In genomic region chr11:67632982-67633755, GRCh38 we compare ENCODE assay signal across 23 cellular contexts. TPM values are rescaled to one million over a fixed set of nuclear protein-coding genes. Genes with fewer than 3 reads are reported as not detected.
A peak's percentile ranks its signal among the peaks of the same experiment; 100 is the strongest.
DNase-seq lines count a peak whose midpoint lies in the region; ATAC-seq, FAIRE-seq and TF ChIP-seq lines count a peak whose summit lies in the region.
"Had no signal": no experiment of that assay in that cellular context is flagged by ENCODE, and none has a peak within 500 bp of the region (broad histone marks: within the 10 kb centered on the region; RNA-seq: fewer than 3 reads in every experiment).

No MANE protein-coding gene starts in this region.

- H3K4me1 ChIP-seq in HepG2 (ENCODE audit: insufficient read depth, low read length) = peaks cover 63% of the 10 kb centered on the region
- H3K4me1 ChIP-seq in trophoblast cell (ENCODE audit: control insufficient read depth in 1 of 2, insufficient read depth in 2 of 2, low read length in 2 of 2) = peaks cover 7 to 10% of the 10 kb centered on the region in 2 experiments

- H3K4me2 ChIP-seq in HepG2 (ENCODE audit: low read depth, low read length) (peak overlapping the region; percentile 83), trophoblast cell (ENCODE audit: low read length) (no peak overlapping the region)
- H3K4me2 ChIP-seq: KMS-11 had no signal

- H3K9me3 ChIP-seq in HepG2 (ENCODE audit: low read length) = no peaks in the 10 kb centered on the region
- peaks cover 2% of the 10 kb centered on the region for H3K9me3 ChIP-seq in trophoblast cell (ENCODE audit: insufficient read depth, low read depth, low read length)

- peak overlapping the region; percentile 26 for H2AK5ac ChIP-seq in trophoblast cell (ENCODE audit: low read length)

- no peak overlapping the region for H2BK120ac ChIP-seq in trophoblast cell (ENCODE audit: insufficient read depth, low read length, poor library complexity)

- TF ChIP-seq CTCF in VCaP (conservative IDR thresholded peaks at IDR 0.05) = no peak
- TF ChIP-seq CTCF in HepG2 (CRISPR knock-in tag; IDR thresholded peaks at IDR 0.05) = no peak

- no TSS peak for BruUV-seq in HepG2 (replicated peaks; lab: Mats Ljungman, UMichigan)

- intact Hi-C loops in HepG2 (cut with micrococcal nuclease; ENCODE audit: unreplicated experiment) = no loop called here

- H4K12ac ChIP-seq in trophoblast cell (ENCODE audit: low read depth, low read length) = no peak overlapping the region

- H3K4ac ChIP-seq in trophoblast cell (ENCODE audit: low read depth, low read length) = no peak overlapping the region

- H2AFZ ChIP-seq in HepG2 (ENCODE audit: low read length) (no peak overlapping the region), trophoblast cell (ENCODE audit: insufficient read depth, low read length, poor library complexity) (no peak overlapping the region)

- H3K9ac ChIP-seq in HepG2 (ENCODE audit: insufficient read depth, low read depth, low read length) (peak overlapping the region; percentile 58), trophoblast cell (ENCODE audit: low read length) (no peak overlapping the region)
- H3K9ac ChIP-seq: KMS-11 had no signal

- TF ChIP-seq POLR2A in HepG2 (IDR thresholded peaks at IDR 0.05; ENCODE audit: insufficient read depth in 1 of 2, low read depth in 2 of 2, low read length in 2 of 2) = no peak

- H4K20me1 ChIP-seq in HepG2 (ENCODE audit: insufficient read depth, low read length) = no peaks in the 10 kb centered on the region

- TF ChIP-seq EP300 in HepG2 (IDR thresholded peaks at IDR 0.05; ENCODE audit: low read depth in 2 of 2, low read length in 2 of 2) = no peak
- no peak for TF ChIP-seq EP300 in HepG2 (CRISPR knock-in tag; IDR thresholded peaks at IDR 0.05; ENCODE audit: borderline replicate concordance)

- peak overlapping the region in 1 of 3 experiments; percentile 86; a peak in 3 of 6 replicates for H3K4me3 ChIP-seq in HepG2 (replicated peaks in 1 of 3; ENCODE audit: insufficient read depth in 1 of 3, low read depth in 2 of 3, low read length in 3 of 3)
- no peak overlapping the region for H3K4me3 ChIP-seq in trophoblast cell (ENCODE audit: low read depth, low read length)
- H3K4me3 ChIP-seq: cardiac muscle cell, dorsolateral prefrontal cortex, SJSA1 had no signal

- TF ChIP-seq RAD21 in HepG2 (CRISPR knock-in tag; IDR thresholded peaks at IDR 0.05) = no peak

- no peak overlapping the region for H3K23ac ChIP-seq in trophoblast cell (ENCODE audit: low read length)

- WGBS in HepG2 (ENCODE audit: low lambda C conversion rate) = 73% methylated on average over 27 of the region's 30 CpGs
- WGBS in trophoblast cell (ENCODE audit: extremely low coverage, insufficient coverage, insufficient read length) = no CpG with 5 or more reads among the region's 30 CpGs

- no peaks in the 10 kb centered on the region for H3K36me3 ChIP-seq in HepG2 (replicated peaks in 1 of 2; ENCODE audit: control insufficient read depth in 1 of 2, insufficient read depth in 2 of 2, low read length in 2 of 2)
- no peaks in the 10 kb centered on the region for H3K36me3 ChIP-seq in trophoblast cell (ENCODE audit: control insufficient read depth in 1 of 2, insufficient read depth in 2 of 2, low read length in 2 of 2)
- H3K36me3 ChIP-seq: cardiac muscle cell had no signal

- no peak for FAIRE-seq in HepG2 (lab: Jason Lieb, UNC)
- FAIRE-seq: urothelium cell line had no signal

- H2BK5ac ChIP-seq in trophoblast cell (ENCODE audit: low read depth, low read length, poor library complexity) = no peak overlapping the region

- H3K27me3 ChIP-seq in HepG2 (ENCODE audit: control insufficient read depth in 1 of 2, insufficient read depth in 2 of 2, low read length in 2 of 2) (no peaks in the 10 kb centered on the region; a peak in 2 of 5 replicates), trophoblast cell (ENCODE audit: insufficient read depth, low read length) (no peaks in the 10 kb centered on the region)
- H3K27me3 ChIP-seq: cardiac muscle cell, dorsolateral prefrontal cortex had no signal

- DNase-seq in D341Med (ENCODE audit: low spot score) (peak; percentile 10), HepG2 (ENCODE audit: low spot score) (no peak), trophoblast cell (no peak), NCI-H526 treated with DMSO at 0.1 percent for 48 hours (lab: John Stamatoyannopoulos, UW) (no peak), GM19238 (ENCODE audit: insufficient read length, low spot score) (no peak), NCI-H128 (lab: John Stamatoyannopoulos, UW; ENCODE audit: unreplicated experiment) (no peak)
- DNase-seq: activated CD4-positive, CD25-positive, alpha-beta regulatory T cell treated with anti-CD3 and anti-CD28 coated beads, Interleukin-2, amount 50 U/mL, for 72 hours; Calu3; HFFc6; naive thymus-derived CD8-positive, alpha-beta T cell; NCI-H774; OCI-M1; stimulated activated CD4-positive, alpha-beta T cell treated with anti-CD3 and anti-CD28 coated beads, Interleukin-15, amount 100 ng/mL, for 24 hours; T-helper 17 cell had no signal

- H4K8ac ChIP-seq in trophoblast cell (ENCODE audit: low read depth, low read length) = no peak overlapping the region

- ATAC-seq in HepG2 = no peak
- ATAC-seq: esophagus mucosa; naive thymus-derived CD8-positive, alpha-beta T cell; T-helper 17 cell had no signal

- H3K14ac ChIP-seq in trophoblast cell (ENCODE audit: low read length) = no peak overlapping the region

- peaks cover 9% of the 10 kb centered on the region for H3K79me1 ChIP-seq in trophoblast cell (ENCODE audit: low read length)

- no peak overlapping the region for H3K18ac ChIP-seq in trophoblast cell (ENCODE audit: low read length)

- in situ Hi-C loops in HepG2 (cut with HindIII; ENCODE audit: extremely low pct_ligation_motif_present, low pct_unique_long_range_greater_than_20kb) = no loop called here

- no peak overlapping the region for H2BK12ac ChIP-seq in trophoblast cell (ENCODE audit: low read length)

- no peak overlapping the region for H4K91ac ChIP-seq in trophoblast cell (ENCODE audit: low read depth, low read length)

- H3K79me2 ChIP-seq in HepG2 (ENCODE audit: insufficient read depth, low read length) (no peaks in the 10 kb centered on the region), trophoblast cell (ENCODE audit: control insufficient read depth, insufficient read depth, low read length, poor library complexity) (peaks cover 2% of the 10 kb centered on the region)

- H3K27ac ChIP-seq in VCaP (peak overlapping the region; percentile 96), HepG2 (ENCODE audit: extremely low read length, insufficient read depth, low read length) (peak overlapping the region; percentile 84), trophoblast cell (ENCODE audit: low read depth, low read length) (no peak overlapping the region)
- H3K27ac ChIP-seq: cardiac muscle cell, dorsolateral prefrontal cortex, KMS-11, SJSA1 had no signal

- CTCF ChIA-PET in HepG2 (lab: Yijun Ruan, JAX; ENCODE audit: low intra/inter-chr PET ratio, low total read pairs) = interaction anchor here (1.5 kb wide), 1 partner anchor 26 kb away, joined by 4 read pairs; no protein-coding TSS in a partner anchor

- POLR2A ChIA-PET in HepG2 (lab: Yijun Ruan, JAX) = interaction anchor here (1.5 to 4.8 kb wide), 6 partner anchors 10 to 60 kb away, joined by 3 to 52 read pairs (median 12); partner anchors contain the start of gene ACY3

RNA-seq across cellular contexts. Expression of gene NUDT8, which starts 3.4 kb away (rescaled TPM):
- total RNA-seq in HepG2 (2016; rRNA removed; fragmentation: Illumina TruSeq; extraction: Trizol) = 18.0 and 25.8 TPM in 2 replicates
- total RNA-seq in HepG2 (2016; cell fraction: cytosol; rRNA removed; fragmentation: Illumina TruSeq; extraction: Trizol; ENCODE audit: low read depth) = 20.3 and 23.2 TPM in 2 replicates
- 15.4 and 25.8 TPM in 2 replicates for total RNA-seq in HepG2 (2016; cell fraction: insoluble cytoplasmic fraction; rRNA removed; fragmentation: Illumina TruSeq; extraction: Trizol)
- 20.1 and 24.5 TPM in 2 replicates for total RNA-seq in HepG2 (2016; cell fraction: membrane; rRNA removed; fragmentation: Illumina TruSeq; extraction: Trizol)
- total RNA-seq in HepG2 (2016; cell fraction: nucleus; rRNA removed; fragmentation: Illumina TruSeq; extraction: Trizol) = 14.1 and 16.1 TPM in 2 replicates
- polyA plus RNA-seq in HepG2 (2011; rRNA removed) = 6.7 and 7.8 TPM in 2 replicates
- 4.9 and 12.5 TPM in 2 replicates for polyA plus RNA-seq in HepG2 (2011; cell fraction: cytosol; rRNA removed)
- polyA plus RNA-seq in HepG2 (2011; cell fraction: nucleus; rRNA removed) = 38.1 and 38.7 TPM in 2 replicates
- polyA plus RNA-seq in HepG2 (2012) = 13.5 and 13.9 TPM in 2 replicates
- polyA plus RNA-seq in HepG2 (2016; cell fraction: cytosol; fragmentation: Illumina TruSeq; extraction: Trizol; ENCODE audit: low read depth) = 26.1 and 30.7 TPM in 2 replicates
- 20.3 and 26.5 TPM in 2 replicates for polyA plus RNA-seq in HepG2 (2016; cell fraction: insoluble cytoplasmic fraction; fragmentation: Illumina TruSeq; extraction: Trizol; ENCODE audit: low read depth)
- 20.2 and 22.8 TPM in 2 replicates for polyA plus RNA-seq in HepG2 (2016; cell fraction: membrane; fragmentation: Illumina TruSeq; extraction: Trizol; ENCODE audit: low read depth)
- 27.4 and 28.8 TPM in 2 replicates for polyA plus RNA-seq in HepG2 (2016; cell fraction: nucleus; fragmentation: Illumina TruSeq; extraction: Trizol; ENCODE audit: insufficient read depth, low read depth)
- polyA minus RNA-seq in HepG2 (2011; rRNA and poly(A)+ RNA removed; ENCODE audit: low replicate concordance) = 11.2 and 17.2 TPM in 2 replicates
- 5.1 and 6.1 TPM in 2 replicates for polyA minus RNA-seq in HepG2 (2011; cell fraction: cytosol; rRNA and poly(A)+ RNA removed)
- 11.8 and 16.4 TPM in 2 replicates for polyA minus RNA-seq in HepG2 (2011; cell fraction: nucleus; rRNA and poly(A)+ RNA removed)
- polyA plus RNA-seq in trophoblast cell (2013) = 7.4 and 7.6 TPM in 2 replicates

RNA-seq across cellular contexts. Expression of gene TBX10, which starts 6.4 kb away (rescaled TPM):
- 0.17 and 0.27 TPM in 2 replicates for total RNA-seq in HepG2 (2016; rRNA removed; fragmentation: Illumina TruSeq; extraction: Trizol)
- total RNA-seq in HepG2 (2016; cell fraction: cytosol; rRNA removed; fragmentation: Illumina TruSeq; extraction: Trizol; ENCODE audit: low read depth) = not detected in 2 replicates
- total RNA-seq in HepG2 (2016; cell fraction: insoluble cytoplasmic fraction; rRNA removed; fragmentation: Illumina TruSeq; extraction: Trizol) = 0.15 and 0.45 TPM in 2 replicates
- total RNA-seq in HepG2 (2016; cell fraction: membrane; rRNA removed; fragmentation: Illumina TruSeq; extraction: Trizol) = 0.15 and 0.28 TPM in 2 replicates
- total RNA-seq in HepG2 (2016; cell fraction: nucleus; rRNA removed; fragmentation: Illumina TruSeq; extraction: Trizol) = 0.25 and 0.31 TPM in 2 replicates
- polyA plus RNA-seq in HepG2 (2011; rRNA removed) = 1.7 and 3.1 TPM in 2 replicates
- polyA plus RNA-seq in HepG2 (2011; cell fraction: cytosol; rRNA removed) = 1.5 and 2.1 TPM in 2 replicates
- polyA plus RNA-seq in HepG2 (2011; cell fraction: nucleus; rRNA removed) = 2.4 and 3.7 TPM in 2 replicates
- polyA plus RNA-seq in HepG2 (2012) = 1.1 and 4.1 TPM in 2 replicates
- 0.36 and 0.74 TPM in 2 replicates for polyA plus RNA-seq in HepG2 (2016; cell fraction: cytosol; fragmentation: Illumina TruSeq; extraction: Trizol; ENCODE audit: low read depth)
- polyA plus RNA-seq in HepG2 (2016; cell fraction: insoluble cytoplasmic fraction; fragmentation: Illumina TruSeq; extraction: Trizol; ENCODE audit: low read depth) = 0.87 and 1.3 TPM in 2 replicates
- 0.65 and 0.89 TPM in 2 replicates for polyA plus RNA-seq in HepG2 (2016; cell fraction: membrane; fragmentation: Illumina TruSeq; extraction: Trizol; ENCODE audit: low read depth)
- polyA plus RNA-seq in HepG2 (2016; cell fraction: nucleus; fragmentation: Illumina TruSeq; extraction: Trizol; ENCODE audit: insufficient read depth, low read depth) = 0.82 and 1.00 TPM in 2 replicates
- 0.72 TPM in 1 of 2 replicates, not detected in the other for polyA minus RNA-seq in HepG2 (2011; rRNA and poly(A)+ RNA removed; ENCODE audit: low replicate concordance)
- 0.62 and 1.3 TPM in 2 replicates for polyA minus RNA-seq in HepG2 (2011; cell fraction: cytosol; rRNA and poly(A)+ RNA removed)
- 0.26 TPM in 1 of 2 replicates, not detected in the other for polyA minus RNA-seq in HepG2 (2011; cell fraction: nucleus; rRNA and poly(A)+ RNA removed)
- polyA plus RNA-seq in trophoblast cell (2013) = not detected in 2 replicates
- total RNA-seq: activated CD8-positive, alpha-beta memory T cell treated with anti-CD3 and anti-CD28 coated beads for 36 hours; Calu3; cardiac muscle cell; esophagus mucosa; HFFc6; lung microvascular endothelial cell; naive thymus-derived CD8-positive, alpha-beta T cell; SJSA1; T-helper 17 cell had no signal
- polyA plus RNA-seq: naive thymus-derived CD8-positive, alpha-beta T cell had no signal

RNA-seq across cellular contexts. Expression of gene ACY3, which starts 17.4 kb away (rescaled TPM):
- total RNA-seq in HepG2 (2016; rRNA removed; fragmentation: Illumina TruSeq; extraction: Trizol) = 3.3 and 3.4 TPM in 2 replicates
- total RNA-seq in HepG2 (2016; cell fraction: cytosol; rRNA removed; fragmentation: Illumina TruSeq; extraction: Trizol; ENCODE audit: low read depth) = 1.1 and 1.2 TPM in 2 replicates
- total RNA-seq in HepG2 (2016; cell fraction: insoluble cytoplasmic fraction; rRNA removed; fragmentation: Illumina TruSeq; extraction: Trizol) = 3.4 and 4.0 TPM in 2 replicates
- total RNA-seq in HepG2 (2016; cell fraction: membrane; rRNA removed; fragmentation: Illumina TruSeq; extraction: Trizol) = 1.5 and 1.9 TPM in 2 replicates
- total RNA-seq in HepG2 (2016; cell fraction: nucleus; rRNA removed; fragmentation: Illumina TruSeq; extraction: Trizol) = 1.6 and 1.7 TPM in 2 replicates
- 3.7 and 7.6 TPM in 2 replicates for polyA plus RNA-seq in HepG2 (2011; rRNA removed)
- 3.7 and 4.0 TPM in 2 replicates for polyA plus RNA-seq in HepG2 (2011; cell fraction: cytosol; rRNA removed)
- 8.6 and 13.6 TPM in 2 replicates for polyA plus RNA-seq in HepG2 (2011; cell fraction: nucleus; rRNA removed)
- polyA plus RNA-seq in HepG2 (2012) = 3.9 and 4.4 TPM in 2 replicates
- 0.75 and 1.2 TPM in 2 replicates for polyA plus RNA-seq in HepG2 (2016; cell fraction: cytosol; fragmentation: Illumina TruSeq; extraction: Trizol; ENCODE audit: low read depth)
- polyA plus RNA-seq in HepG2 (2016; cell fraction: insoluble cytoplasmic fraction; fragmentation: Illumina TruSeq; extraction: Trizol; ENCODE audit: low read depth) = 3.5 and 4.2 TPM in 2 replicates
- 1.7 and 1.9 TPM in 2 replicates for polyA plus RNA-seq in HepG2 (2016; cell fraction: membrane; fragmentation: Illumina TruSeq; extraction: Trizol; ENCODE audit: low read depth)
- 6.5 and 6.8 TPM in 2 replicates for polyA plus RNA-seq in HepG2 (2016; cell fraction: nucleus; fragmentation: Illumina TruSeq; extraction: Trizol; ENCODE audit: insufficient read depth, low read depth)
- polyA minus RNA-seq in HepG2 (2011; rRNA and poly(A)+ RNA removed; ENCODE audit: low replicate concordance) = 3.0 TPM in 1 of 2 replicates, not detected in the other
- polyA minus RNA-seq in HepG2 (2011; cell fraction: cytosol; rRNA and poly(A)+ RNA removed) = 2.1 and 2.2 TPM in 2 replicates
- 0.90 and 1.1 TPM in 2 replicates for polyA minus RNA-seq in HepG2 (2011; cell fraction: nucleus; rRNA and poly(A)+ RNA removed)
- not detected in 2 replicates for polyA plus RNA-seq in trophoblast cell (2013)
- total RNA-seq: cardiac muscle cell; HFFc6; lung microvascular endothelial cell; naive thymus-derived CD8-positive, alpha-beta T cell; SJSA1 had no signal
- polyA plus RNA-seq: cardiac muscle cell had no signal

RNA-seq across cellular contexts. Expression of gene NDUFV1, which starts 26.4 kb away (rescaled TPM):
- total RNA-seq in HepG2 (2016; rRNA removed; fragmentation: Illumina TruSeq; extraction: Trizol) = 137 and 140 TPM in 2 replicates
- total RNA-seq in HepG2 (2016; cell fraction: cytosol; rRNA removed; fragmentation: Illumina TruSeq; extraction: Trizol; ENCODE audit: low read depth) = 56.4 and 57.7 TPM in 2 replicates
- 130 and 141 TPM in 2 replicates for total RNA-seq in HepG2 (2016; cell fraction: insoluble cytoplasmic fraction; rRNA removed; fragmentation: Illumina TruSeq; extraction: Trizol)
- total RNA-seq in HepG2 (2016; cell fraction: membrane; rRNA removed; fragmentation: Illumina TruSeq; extraction: Trizol) = 58.9 and 72.8 TPM in 2 replicates
- 73.7 and 87.9 TPM in 2 replicates for total RNA-seq in HepG2 (2016; cell fraction: nucleus; rRNA removed; fragmentation: Illumina TruSeq; extraction: Trizol)
- polyA plus RNA-seq in HepG2 (2011; rRNA removed) = 88.9 and 92.4 TPM in 2 replicates
- 80.9 and 124 TPM in 2 replicates for polyA plus RNA-seq in HepG2 (2011; cell fraction: cytosol; rRNA removed)
- 241 and 294 TPM in 2 replicates for polyA plus RNA-seq in HepG2 (2011; cell fraction: nucleus; rRNA removed)
- polyA plus RNA-seq in HepG2 (2012) = 86.7 and 89.4 TPM in 2 replicates
- 41.2 and 47.2 TPM in 2 replicates for polyA plus RNA-seq in HepG2 (2016; cell fraction: cytosol; fragmentation: Illumina TruSeq; extraction: Trizol; ENCODE audit: low read depth)
- polyA plus RNA-seq in HepG2 (2016; cell fraction: insoluble cytoplasmic fraction; fragmentation: Illumina TruSeq; extraction: Trizol; ENCODE audit: low read depth) = 109 and 121 TPM in 2 replicates
- 38.1 and 45.1 TPM in 2 replicates for polyA plus RNA-seq in HepG2 (2016; cell fraction: membrane; fragmentation: Illumina TruSeq; extraction: Trizol; ENCODE audit: low read depth)
- polyA plus RNA-seq in HepG2 (2016; cell fraction: nucleus; fragmentation: Illumina TruSeq; extraction: Trizol; ENCODE audit: insufficient read depth, low read depth) = 169 and 179 TPM in 2 replicates
- 124 and 164 TPM in 2 replicates for polyA minus RNA-seq in HepG2 (2011; rRNA and poly(A)+ RNA removed; ENCODE audit: low replicate concordance)
- 50.1 and 58.7 TPM in 2 replicates for polyA minus RNA-seq in HepG2 (2011; cell fraction: cytosol; rRNA and poly(A)+ RNA removed)
- polyA minus RNA-seq in HepG2 (2011; cell fraction: nucleus; rRNA and poly(A)+ RNA removed) = 52.5 and 56.4 TPM in 2 replicates
- 61.7 and 64.8 TPM in 2 replicates for polyA plus RNA-seq in trophoblast cell (2013)

RNA-seq across cellular contexts. Expression of gene ALDH3B2, which starts 41.3 kb away (rescaled TPM):
- not detected in 2 replicates for total RNA-seq in HepG2 (2016; rRNA removed; fragmentation: Illumina TruSeq; extraction: Trizol)
- not detected in 2 replicates for total RNA-seq in HepG2 (2016; cell fraction: cytosol; rRNA removed; fragmentation: Illumina TruSeq; extraction: Trizol; ENCODE audit: low read depth)
- total RNA-seq in HepG2 (2016; cell fraction: insoluble cytoplasmic fraction; rRNA removed; fragmentation: Illumina TruSeq; extraction: Trizol) = not detected in 2 replicates
- not detected in 2 replicates for total RNA-seq in HepG2 (2016; cell fraction: membrane; rRNA removed; fragmentation: Illumina TruSeq; extraction: Trizol)
- not detected in 2 replicates for total RNA-seq in HepG2 (2016; cell fraction: nucleus; rRNA removed; fragmentation: Illumina TruSeq; extraction: Trizol)
- polyA plus RNA-seq in HepG2 (2011; rRNA removed) = not detected in 2 replicates
- not detected in 2 replicates for polyA plus RNA-seq in HepG2 (2011; cell fraction: cytosol; rRNA removed)
- polyA plus RNA-seq in HepG2 (2011; cell fraction: nucleus; rRNA removed) = not detected in 2 replicates
- polyA plus RNA-seq in HepG2 (2012) = not detected in 2 replicates
- not detected in 2 replicates for polyA plus RNA-seq in HepG2 (2016; cell fraction: cytosol; fragmentation: Illumina TruSeq; extraction: Trizol; ENCODE audit: low read depth)
- polyA plus RNA-seq in HepG2 (2016; cell fraction: insoluble cytoplasmic fraction; fragmentation: Illumina TruSeq; extraction: Trizol; ENCODE audit: low read depth) = not detected in 2 replicates
- polyA plus RNA-seq in HepG2 (2016; cell fraction: membrane; fragmentation: Illumina TruSeq; extraction: Trizol; ENCODE audit: low read depth) = not detected in 2 replicates
- not detected in 2 replicates for polyA plus RNA-seq in HepG2 (2016; cell fraction: nucleus; fragmentation: Illumina TruSeq; extraction: Trizol; ENCODE audit: insufficient read depth, low read depth)
- polyA minus RNA-seq in HepG2 (2011; rRNA and poly(A)+ RNA removed; ENCODE audit: low replicate concordance) = not detected in 2 replicates
- not detected in 2 replicates for polyA minus RNA-seq in HepG2 (2011; cell fraction: cytosol; rRNA and poly(A)+ RNA removed)
- not detected in 2 replicates for polyA minus RNA-seq in HepG2 (2011; cell fraction: nucleus; rRNA and poly(A)+ RNA removed)
- polyA plus RNA-seq in trophoblast cell (2013) = 5.8 and 6.9 TPM in 2 replicates
- total RNA-seq: activated CD8-positive, alpha-beta memory T cell treated with anti-CD3 and anti-CD28 coated beads for 36 hours; cardiac muscle cell; dorsolateral prefrontal cortex; HFFc6; lung microvascular endothelial cell; naive thymus-derived CD8-positive, alpha-beta T cell; SJSA1; T-helper 17 cell had no signal
- polyA plus RNA-seq: cardiac muscle cell; naive thymus-derived CD8-positive, alpha-beta T cell had no signal
